In the genomic region with DNA sequence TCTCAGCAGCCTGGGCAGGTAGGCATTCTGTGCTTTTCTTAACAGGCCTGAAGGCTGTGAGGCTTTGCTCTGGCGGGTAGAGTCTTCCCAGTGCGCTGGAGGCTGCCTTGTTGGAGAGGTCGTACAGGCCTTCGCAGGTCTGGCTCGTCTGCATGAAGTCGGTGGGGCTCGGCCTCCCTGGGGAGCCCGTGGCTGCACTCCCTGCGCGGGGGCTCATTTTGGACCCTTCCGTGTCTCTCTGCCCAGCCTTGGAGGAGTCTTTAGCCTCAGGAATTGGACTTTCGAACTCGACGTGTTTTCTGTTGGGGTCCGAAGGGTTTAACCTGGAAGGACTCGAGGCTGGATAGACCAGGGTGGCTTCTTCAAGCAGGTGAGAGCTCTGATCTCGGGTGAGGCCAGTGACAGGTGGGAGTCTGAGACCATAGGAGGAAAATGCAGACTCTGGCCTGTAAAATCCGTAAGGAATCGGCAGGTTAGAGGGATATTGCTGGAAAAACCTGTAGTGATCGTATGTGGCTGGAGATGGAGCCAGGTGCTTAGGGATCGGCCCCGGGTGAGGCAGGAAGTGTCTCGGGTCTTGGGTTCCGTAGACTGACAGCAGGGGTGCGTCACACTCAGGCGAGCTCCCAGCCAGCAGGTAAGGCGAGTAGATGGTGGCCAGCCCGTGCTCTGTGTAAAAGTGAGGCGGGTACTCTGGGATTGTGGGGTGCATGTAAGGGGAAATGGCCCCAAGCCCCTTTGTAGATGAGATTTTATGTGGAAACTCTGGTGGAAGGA, we compare ENCODE assay signal across 26 cellular contexts. TPM values are rescaled to one million over a fixed set of nuclear protein-coding genes. Genes with fewer than 3 reads are reported as not detected.
DNase-seq lines count a peak whose midpoint lies in the region; ATAC-seq, FAIRE-seq and TF ChIP-seq lines count a peak whose summit lies in the region.
"Had no signal": no experiment of that assay in that cellular context is flagged by ENCODE, and none has a peak within 500 bp of the region (broad histone marks: within the 10 kb centered on the region; RNA-seq: fewer than 3 reads in every experiment).

No MANE protein-coding gene starts in this region.

- H3K9me3 ChIP-seq in kidney (ENCODE audit: control insufficient read depth in 1 of 2, low read length in 2 of 2) (no peaks in the 10 kb centered on the region), testis (no peaks in the 10 kb centered on the region)
- H3K9me3 ChIP-seq: ovary had no signal

- peaks cover 11 to 22% of the 10 kb centered on the region in 2 donors for H3K4me1 Mint-ChIP-seq in natural killer cell treated with Interleukin-12 subunit alpha and Interleukin-12 subunit beta and Interleukin-15 and Interleukin-18, amount 100 ng/mL, for 72 hours (ENCODE audit: low read depth in 2 of 2)
- H3K4me1 Mint-ChIP-seq in natural killer cell (peaks cover 10 to 21% of the 10 kb centered on the region in 2 donors), brain (peaks cover 8% of the 10 kb centered on the region)
- H3K4me1 Mint-ChIP-seq: activated naive CD4-positive, alpha-beta T cell treated with anti-CD3 and anti-CD28 coated beads, Interleukin-2, amount 50 U/mL, for 24 hours had no signal

- ATAC-seq in natural killer cell treated with Interleukin-12 subunit alpha and Interleukin-12 subunit beta and Interleukin-15 and Interleukin-18, amount 100 ng/mL, for 72 hours = no peak
- no peak for ATAC-seq in natural killer cell
- ATAC-seq: HCT116 had no signal

- intact Hi-C loops in natural killer cell (cut with micrococcal nuclease) (no loop called here), kidney (cut with DNase I) (no loop called here), testis (cut with DNase I; ENCODE audit: low total_unique reads) (no loop called here)

- 87 to 91% methylated on average over 29 of the region's 29 CpGs for WGBS in testis, 2 donors

- H3K4me3 ChIP-seq in kidney (ENCODE audit: low read length in 2 of 2) (no peak overlapping the region), testis (no peak overlapping the region), coronary artery (no peak overlapping the region)
- H3K4me3 ChIP-seq: ovary, PC-9 had no signal

- no peak overlapping the region for H3K9ac ChIP-seq in kidney (ENCODE audit: low read length in 2 of 2)
- H3K9ac ChIP-seq: KMS-11 had no signal

- H3K36me3 ChIP-seq in kidney (ENCODE audit: control insufficient read depth in 1 of 2, insufficient read depth in 2 of 2, low read length in 2 of 2) (peaks cover 10 to 12% of the 10 kb centered on the region in 2 donors), testis (ENCODE audit: low read depth, missing control alignments) (no peaks in the 10 kb centered on the region)
- H3K36me3 ChIP-seq: ovary had no signal

- DNase-seq in natural killer cell treated with Interleukin-12 subunit alpha and Interleukin-12 subunit beta and Interleukin-15 and Interleukin-18, amount 100 ng/mL, for 72 hours (ENCODE audit: low spot score) = peak; percentile 57
- DNase-seq in natural killer cell = no peak
- DNase-seq in kidney = peak; percentile 62
- no peak for DNase-seq in testis
- DNase-seq in NOMO-1 treated with DMSO at 0.1 percent for 48 hours (lab: John Stamatoyannopoulos, UW; ENCODE audit: unreplicated experiment) = no peak
- no peak for DNase-seq in coronary artery (ENCODE audit: low spot score)
- no peak for DNase-seq in T-helper 2 cell
- DNase-seq: ACHN; activated CD4-positive, alpha-beta T cell treated with anti-CD3 and anti-CD28 coated beads for 1 hour; activated T-cell treated with anti-CD3 and anti-CD28 coated beads, Interleukin-2, amount 50 U/mL, for 48 hours; central memory CD4-positive, alpha-beta T cell; effector CD4-positive, alpha-beta T cell; erythroblast; mesenchymal stem cell; NCI-H187; NCI-H226; PC-9; stimulated activated CD4-positive, alpha-beta T cell treated with anti-CD3 and anti-CD28 coated beads, Interleukin-15, amount 100 ng/mL, for 24 hours had no signal

- no peak for FAIRE-seq in kidney (lab: Jason Lieb, UNC)
- FAIRE-seq: frontal cortex, urothelium cell line had no signal

- TF ChIP-seq POLR2A in testis (IDR thresholded peaks at IDR 0.05) = no peak

- H3K27ac Mint-ChIP-seq in natural killer cell treated with Interleukin-12 subunit alpha and Interleukin-12 subunit beta and Interleukin-15 and Interleukin-18, amount 100 ng/mL, for 72 hours = no peak overlapping the region
- H3K27ac Mint-ChIP-seq in natural killer cell (no peak overlapping the region), brain (peak overlapping the region in 3 of 5 experiments; percentile 16 to 77 (median 36))
- H3K27ac Mint-ChIP-seq: activated naive CD4-positive, alpha-beta T cell treated with anti-CD3 and anti-CD28 coated beads, Interleukin-2, amount 50 U/mL, for 24 hours had no signal

- H3K27ac ChIP-seq in kidney (ENCODE audit: low read depth in 2 of 2, low read length in 2 of 2) = no peak overlapping the region
- no peak overlapping the region for H3K27ac ChIP-seq in testis
- no peak overlapping the region for H3K27ac ChIP-seq in coronary artery
- H3K27ac ChIP-seq: KMS-11, ovary, PC-9 had no signal

- peaks cover 16% of the 10 kb centered on the region for H3K36me3 Mint-ChIP-seq in natural killer cell treated with Interleukin-12 subunit alpha and Interleukin-12 subunit beta and Interleukin-15 and Interleukin-18, amount 100 ng/mL, for 72 hours
- H3K36me3 Mint-ChIP-seq in natural killer cell = no peaks in the 10 kb centered on the region
- H3K36me3 Mint-ChIP-seq in brain = peaks cover 65% of the 10 kb centered on the region

- H3K27me3 Mint-ChIP-seq in natural killer cell treated with Interleukin-12 subunit alpha and Interleukin-12 subunit beta and Interleukin-15 and Interleukin-18, amount 100 ng/mL, for 72 hours = no peaks in the 10 kb centered on the region
- no peaks in the 10 kb centered on the region for H3K27me3 Mint-ChIP-seq in natural killer cell (ENCODE audit: low read depth in 2 of 2)
- H3K27me3 Mint-ChIP-seq in brain = peaks cover 2% of the 10 kb centered on the region
- H3K27me3 Mint-ChIP-seq: activated naive CD4-positive, alpha-beta T cell treated with anti-CD3 and anti-CD28 coated beads, Interleukin-2, amount 50 U/mL, for 24 hours had no signal

- no peak for TF ChIP-seq CTCF in natural killer cell (IDR thresholded peaks at IDR 0.05)
- TF ChIP-seq CTCF in brain (conservative IDR thresholded peaks at IDR 0.05) = no peak
- TF ChIP-seq CTCF in kidney (IDR thresholded peaks at IDR 0.05; ENCODE audit: borderline replicate concordance, extremely low read depth, insufficient read depth) = no peak
- no peak for TF ChIP-seq CTCF in testis (IDR thresholded peaks at IDR 0.05)
- TF ChIP-seq CTCF in coronary artery (IDR thresholded peaks at IDR 0.05) = no peak

- H3K4me3 Mint-ChIP-seq in natural killer cell treated with Interleukin-12 subunit alpha and Interleukin-12 subunit beta and Interleukin-15 and Interleukin-18, amount 100 ng/mL, for 72 hours = no peak overlapping the region
- H3K4me3 Mint-ChIP-seq in natural killer cell (no peak overlapping the region), brain (no peak overlapping the region)
- H3K4me3 Mint-ChIP-seq: activated naive CD4-positive, alpha-beta T cell treated with anti-CD3 and anti-CD28 coated beads, Interleukin-2, amount 50 U/mL, for 24 hours had no signal

- peaks cover 7% of the 10 kb centered on the region for H3K9me3 Mint-ChIP-seq in natural killer cell treated with Interleukin-12 subunit alpha and Interleukin-12 subunit beta and Interleukin-15 and Interleukin-18, amount 100 ng/mL, for 72 hours
- H3K9me3 Mint-ChIP-seq in natural killer cell (no peaks in the 10 kb centered on the region), brain (peaks cover 0 to 14% (median 3%) of the 10 kb centered on the region in 5 experiments)
- H3K9me3 Mint-ChIP-seq: activated naive CD4-positive, alpha-beta T cell treated with anti-CD3 and anti-CD28 coated beads, Interleukin-2, amount 50 U/mL, for 24 hours had no signal

- no peaks in the 10 kb centered on the region for H3K27me3 ChIP-seq in testis
- H3K27me3 ChIP-seq: ovary had no signal

- peaks cover 0 to under 1% of the 10 kb centered on the region in 2 donors for H3K4me1 ChIP-seq in kidney (ENCODE audit: control insufficient read depth in 1 of 2, insufficient read depth in 1 of 2, low read depth in 1 of 2, low read length in 2 of 2)
- H3K4me1 ChIP-seq in testis = peaks cover 17% of the 10 kb centered on the region

RNA-seq across cellular contexts. Expression of a gene that starts 8.6 kb away (rescaled TPM):
- total RNA-seq in natural killer cell treated with Interleukin-12 subunit alpha and Interleukin-12 subunit beta and Interleukin-15 and Interleukin-18, amount 100 ng/mL, for 72 hours = not detected
- total RNA-seq in natural killer cell = not detected
- 0.31 TPM for polyA plus RNA-seq in brain (ENCODE audit: insufficient read depth, low read depth, low replicate concordance)
- 0.25 TPM for total RNA-seq in kidney
- polyA plus RNA-seq in kidney (ENCODE audit: insufficient read depth, low read depth, low replicate concordance) = 0.30 TPM
- total RNA-seq in testis = under 1 TPM; 0.50 to 0.63 TPM
- polyA plus RNA-seq in testis (ENCODE audit: insufficient read depth, low read depth, low replicate concordance) = 0.21 TPM
- total RNA-seq: frontal cortex, ovary, sciatic nerve had no signal

Comparison
In these comparisons a context has a peak if more than half of its experiments do, and no peak if none do; other contexts are left out.
1. DNase-seq: peak in natural killer cell treated with Interleukin-12 subunit alpha and Interleukin-12 subunit beta and Interleukin-15 and Interleukin-18, amount 100 ng/mL, for 72 hours (single experiment) and kidney (single experiment); none in natural killer cell (single experiment), testis (single experiment), NOMO-1 treated with DMSO at 0.1 percent for 48 hours (single experiment), coronary artery (single experiment) and T-helper 2 cell (0 of 5).
2. H3K27ac Mint-ChIP-seq: peak in brain (3 of 5); none in natural killer cell treated with Interleukin-12 subunit alpha and Interleukin-12 subunit beta and Interleukin-15 and Interleukin-18, amount 100 ng/mL, for 72 hours (0 of 2) and natural killer cell (0 of 2).